In the genomic region with DNA sequence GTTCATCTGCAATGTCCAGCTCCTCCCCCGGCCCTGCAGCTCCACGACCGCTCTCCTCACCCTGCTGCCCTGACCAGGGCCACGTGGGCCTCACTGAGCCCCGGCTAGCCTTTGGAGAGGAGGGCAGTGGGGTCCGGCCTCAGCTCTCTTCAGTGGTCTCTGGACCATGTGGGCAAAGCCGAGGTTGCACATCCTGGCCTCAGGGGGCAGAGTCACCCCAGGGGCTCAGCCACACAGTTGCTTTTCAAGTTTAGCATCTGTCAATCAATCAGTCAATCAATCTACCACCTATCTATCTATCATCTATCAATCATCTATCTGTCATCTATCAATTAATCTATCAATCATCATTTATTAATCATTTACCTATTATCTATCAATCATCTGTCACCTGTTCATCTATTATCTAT, we compare ENCODE assay signal across 1 cellular context.
A peak's percentile ranks its signal among the peaks of the same experiment; 100 is the strongest.
TF ChIP-seq lines count a peak whose summit lies in the region.

No MANE protein-coding gene starts in this region.

TF ChIP-seq in K562, 482 proteins besides CTCF, POLR2A, EP300 and RAD21 (continues in another document):
- TF ChIP-seq ZEB2 (IDR thresholded peaks at IDR 0.05) (no peak; the same call in 1 of the 2 replicates), ZBTB7A (IDR thresholded peaks at IDR 0.05; ENCODE audit: borderline replicate concordance, control insufficient read depth, low read depth, low read length) (peak; percentile 42; the same call in 1 of the 2 replicates), HDAC1 (IDR thresholded peaks at IDR 0.05) (peak in 1 of 2 experiments; percentile 24; a peak in 1 of 4 replicates), EP400 (IDR thresholded peaks at IDR 0.05) (no peak), ZNF165 (CRISPR knock-in tag; IDR thresholded peaks at IDR 0.05; ENCODE audit: borderline replicate concordance) (no peak), ZNF695 (CRISPR knock-in tag; IDR thresholded peaks at IDR 0.05) (no peak), ZSCAN29 (IDR thresholded peaks at IDR 0.05) (no peak), LARP7 (IDR thresholded peaks at IDR 0.05) (no peak), RCOR1 (IDR thresholded peaks at IDR 0.05; ENCODE audit: borderline replicate concordance in 1 of 2, low read depth in 2 of 2, low read length in 2 of 2) (no peak), ZNF76 (CRISPR knock-in tag; IDR thresholded peaks at IDR 0.05; ENCODE audit: borderline replicate concordance) (no peak), EHMT2 (IDR thresholded peaks at IDR 0.05) (no peak), MCM2 (IDR thresholded peaks at IDR 0.05; ENCODE audit: low read depth) (no peak), ZNF133 (CRISPR knock-in tag; IDR thresholded peaks at IDR 0.05) (no peak), C11orf30 (IDR thresholded peaks at IDR 0.05; ENCODE audit: low read depth) (no peak), MCM7 (IDR thresholded peaks at IDR 0.05) (peak in 1 of 2 experiments; percentile 75; a peak in 1 of 4 replicates), BCOR (IDR thresholded peaks at IDR 0.05) (0 out of 2 replicates have a peak, but pooled peaks have one; percentile 21), RFX1 (IDR thresholded peaks at IDR 0.05) (no peak), MEIS2 (IDR thresholded peaks at IDR 0.05; ENCODE audit: partially characterized antibody) (peak; percentile 84), ARHGAP35 (IDR thresholded peaks at IDR 0.05; ENCODE audit: partially characterized antibody) (no peak), CBX2 (IDR thresholded peaks at IDR 0.05; ENCODE audit: insufficient read depth, low read length, poor library complexity, severe bottlenecking) (no peak), POLR3G (IDR thresholded peaks at IDR 0.05; ENCODE audit: extremely low read depth, insufficient read length, insufficient replicate concordance) (no peak), TAF7 (tag; IDR thresholded peaks at IDR 0.05) (no peak), ZNF197 (CRISPR knock-in tag; IDR thresholded peaks at IDR 0.05; ENCODE audit: low read depth) (no peak), SIN3B (IDR thresholded peaks at IDR 0.05; ENCODE audit: low read depth) (no peak), CSDE1 (IDR thresholded peaks at IDR 0.05) (no peak), GATAD2A (IDR thresholded peaks at IDR 0.05) (0 out of 2 replicates have a peak, but pooled peaks have one; percentile 23), DPF2 (IDR thresholded peaks at IDR 0.05) (no peak), DACH1 (IDR thresholded peaks at IDR 0.05; ENCODE audit: partially characterized antibody) (peak; percentile 100), FOXK2 (conservative IDR thresholded peaks at IDR 0.05 in 1 of 2, IDR thresholded peaks at IDR 0.05 in 1 of 2; ENCODE audit: low read depth in 2 of 2) (no peak), MTA1 (IDR thresholded peaks at IDR 0.05; ENCODE audit: borderline replicate concordance) (0 out of 2 replicates have a peak, but pooled peaks have one; percentile 56), MEF2D (tag; conservative IDR thresholded peaks at IDR 0.05; ENCODE audit: low read depth) (no peak), CHCHD3 (CRISPR knock-in tag; IDR thresholded peaks at IDR 0.05) (no peak), ZC3H4 (CRISPR knock-in tag; IDR thresholded peaks at IDR 0.05; ENCODE audit: borderline replicate concordance) (no peak), SMAD3 (CRISPR knock-in tag; conservative IDR thresholded peaks at IDR 0.05) (no peak), KAT2B (IDR thresholded peaks at IDR 0.05; ENCODE audit: low read depth, low read length) (no peak), YY1 (IDR thresholded peaks at IDR 0.05; ENCODE audit: borderline replicate concordance in 1 of 3, control insufficient read depth in 1 of 3, extremely low read depth in 1 of 3, insufficient read depth in 3 of 3, insufficient read length in 1 of 3, insufficient replicate concordance in 2 of 3, low read depth in 1 of 3, low read length in 2 of 3) (no peak)
- TF ChIP-seq, protein P1, sequence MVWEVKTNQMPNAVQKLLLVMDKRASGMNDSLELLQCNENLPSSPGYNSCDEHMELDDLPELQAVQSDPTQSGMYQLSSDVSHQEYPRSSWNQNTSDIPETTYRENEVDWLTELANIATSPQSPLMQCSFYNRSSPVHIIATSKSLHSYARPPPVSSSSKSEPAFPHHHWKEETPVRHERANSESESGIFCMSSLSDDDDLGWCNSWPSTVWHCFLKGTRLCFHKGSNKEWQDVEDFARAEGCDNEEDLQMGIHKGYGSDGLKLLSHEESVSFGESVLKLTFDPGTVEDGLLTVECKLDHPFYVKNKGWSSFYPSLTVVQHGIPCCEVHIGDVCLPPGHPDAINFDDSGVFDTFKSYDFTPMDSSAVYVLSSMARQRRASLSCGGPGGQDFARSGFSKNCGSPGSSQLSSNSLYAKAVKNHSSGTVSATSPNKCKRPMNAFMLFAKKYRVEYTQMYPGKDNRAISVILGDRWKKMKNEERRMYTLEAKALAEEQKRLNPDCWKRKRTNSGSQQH (CRISPR knock-in tag; IDR thresholded peaks at IDR 0.05), result no peak
- TF ChIP-seq, protein P2, sequence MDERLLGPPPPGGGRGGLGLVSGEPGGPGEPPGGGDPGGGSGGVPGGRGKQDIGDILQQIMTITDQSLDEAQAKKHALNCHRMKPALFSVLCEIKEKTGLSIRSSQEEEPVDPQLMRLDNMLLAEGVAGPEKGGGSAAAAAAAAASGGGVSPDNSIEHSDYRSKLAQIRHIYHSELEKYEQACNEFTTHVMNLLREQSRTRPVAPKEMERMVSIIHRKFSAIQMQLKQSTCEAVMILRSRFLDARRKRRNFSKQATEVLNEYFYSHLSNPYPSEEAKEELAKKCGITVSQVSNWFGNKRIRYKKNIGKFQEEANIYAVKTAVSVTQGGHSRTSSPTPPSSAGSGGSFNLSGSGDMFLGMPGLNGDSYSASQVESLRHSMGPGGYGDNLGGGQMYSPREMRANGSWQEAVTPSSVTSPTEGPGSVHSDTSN (CRISPR knock-in tag; IDR thresholded peaks at IDR 0.05; ENCODE audit: low read depth), result no peak
- TF ChIP-seq, protein P2 (tag; conservative IDR thresholded peaks at IDR 0.05; ENCODE audit: low read depth), result peak; percentile 89
- TF ChIP-seq, protein P3, sequence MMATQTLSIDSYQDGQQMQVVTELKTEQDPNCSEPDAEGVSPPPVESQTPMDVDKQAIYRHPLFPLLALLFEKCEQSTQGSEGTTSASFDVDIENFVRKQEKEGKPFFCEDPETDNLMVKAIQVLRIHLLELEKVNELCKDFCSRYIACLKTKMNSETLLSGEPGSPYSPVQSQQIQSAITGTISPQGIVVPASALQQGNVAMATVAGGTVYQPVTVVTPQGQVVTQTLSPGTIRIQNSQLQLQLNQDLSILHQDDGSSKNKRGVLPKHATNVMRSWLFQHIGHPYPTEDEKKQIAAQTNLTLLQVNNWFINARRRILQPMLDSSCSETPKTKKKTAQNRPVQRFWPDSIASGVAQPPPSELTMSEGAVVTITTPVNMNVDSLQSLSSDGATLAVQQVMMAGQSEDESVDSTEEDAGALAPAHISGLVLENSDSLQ (IDR thresholded peaks at IDR 0.05), result peak; percentile 87
- TF ChIP-seq, protein P4, sequence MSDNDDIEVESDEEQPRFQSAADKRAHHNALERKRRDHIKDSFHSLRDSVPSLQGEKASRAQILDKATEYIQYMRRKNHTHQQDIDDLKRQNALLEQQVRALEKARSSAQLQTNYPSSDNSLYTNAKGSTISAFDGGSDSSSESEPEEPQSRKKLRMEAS (CRISPR knock-in tag; IDR thresholded peaks at IDR 0.05), result peak; percentile 75
- TF ChIP-seq, protein P5, sequence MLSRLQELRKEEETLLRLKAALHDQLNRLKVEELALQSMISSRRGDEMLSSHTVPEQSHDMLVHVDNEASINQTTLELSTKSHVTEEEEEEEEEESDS (CRISPR knock-in tag; IDR thresholded peaks at IDR 0.05), result no peak
- TF ChIP-seq, protein P6, sequence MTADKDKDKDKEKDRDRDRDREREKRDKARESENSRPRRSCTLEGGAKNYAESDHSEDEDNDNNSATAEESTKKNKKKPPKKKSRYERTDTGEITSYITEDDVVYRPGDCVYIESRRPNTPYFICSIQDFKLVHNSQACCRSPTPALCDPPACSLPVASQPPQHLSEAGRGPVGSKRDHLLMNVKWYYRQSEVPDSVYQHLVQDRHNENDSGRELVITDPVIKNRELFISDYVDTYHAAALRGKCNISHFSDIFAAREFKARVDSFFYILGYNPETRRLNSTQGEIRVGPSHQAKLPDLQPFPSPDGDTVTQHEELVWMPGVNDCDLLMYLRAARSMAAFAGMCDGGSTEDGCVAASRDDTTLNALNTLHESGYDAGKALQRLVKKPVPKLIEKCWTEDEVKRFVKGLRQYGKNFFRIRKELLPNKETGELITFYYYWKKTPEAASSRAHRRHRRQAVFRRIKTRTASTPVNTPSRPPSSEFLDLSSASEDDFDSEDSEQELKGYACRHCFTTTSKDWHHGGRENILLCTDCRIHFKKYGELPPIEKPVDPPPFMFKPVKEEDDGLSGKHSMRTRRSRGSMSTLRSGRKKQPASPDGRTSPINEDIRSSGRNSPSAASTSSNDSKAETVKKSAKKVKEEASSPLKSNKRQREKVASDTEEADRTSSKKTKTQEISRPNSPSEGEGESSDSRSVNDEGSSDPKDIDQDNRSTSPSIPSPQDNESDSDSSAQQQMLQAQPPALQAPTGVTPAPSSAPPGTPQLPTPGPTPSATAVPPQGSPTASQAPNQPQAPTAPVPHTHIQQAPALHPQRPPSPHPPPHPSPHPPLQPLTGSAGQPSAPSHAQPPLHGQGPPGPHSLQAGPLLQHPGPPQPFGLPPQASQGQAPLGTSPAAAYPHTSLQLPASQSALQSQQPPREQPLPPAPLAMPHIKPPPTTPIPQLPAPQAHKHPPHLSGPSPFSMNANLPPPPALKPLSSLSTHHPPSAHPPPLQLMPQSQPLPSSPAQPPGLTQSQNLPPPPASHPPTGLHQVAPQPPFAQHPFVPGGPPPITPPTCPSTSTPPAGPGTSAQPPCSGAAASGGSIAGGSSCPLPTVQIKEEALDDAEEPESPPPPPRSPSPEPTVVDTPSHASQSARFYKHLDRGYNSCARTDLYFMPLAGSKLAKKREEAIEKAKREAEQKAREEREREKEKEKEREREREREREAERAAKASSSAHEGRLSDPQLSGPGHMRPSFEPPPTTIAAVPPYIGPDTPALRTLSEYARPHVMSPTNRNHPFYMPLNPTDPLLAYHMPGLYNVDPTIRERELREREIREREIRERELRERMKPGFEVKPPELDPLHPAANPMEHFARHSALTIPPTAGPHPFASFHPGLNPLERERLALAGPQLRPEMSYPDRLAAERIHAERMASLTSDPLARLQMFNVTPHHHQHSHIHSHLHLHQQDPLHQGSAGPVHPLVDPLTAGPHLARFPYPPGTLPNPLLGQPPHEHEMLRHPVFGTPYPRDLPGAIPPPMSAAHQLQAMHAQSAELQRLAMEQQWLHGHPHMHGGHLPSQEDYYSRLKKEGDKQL (CRISPR knock-in tag; IDR thresholded peaks at IDR 0.05; ENCODE audit: borderline replicate concordance), result no peak
- TF ChIP-seq, protein P7, sequence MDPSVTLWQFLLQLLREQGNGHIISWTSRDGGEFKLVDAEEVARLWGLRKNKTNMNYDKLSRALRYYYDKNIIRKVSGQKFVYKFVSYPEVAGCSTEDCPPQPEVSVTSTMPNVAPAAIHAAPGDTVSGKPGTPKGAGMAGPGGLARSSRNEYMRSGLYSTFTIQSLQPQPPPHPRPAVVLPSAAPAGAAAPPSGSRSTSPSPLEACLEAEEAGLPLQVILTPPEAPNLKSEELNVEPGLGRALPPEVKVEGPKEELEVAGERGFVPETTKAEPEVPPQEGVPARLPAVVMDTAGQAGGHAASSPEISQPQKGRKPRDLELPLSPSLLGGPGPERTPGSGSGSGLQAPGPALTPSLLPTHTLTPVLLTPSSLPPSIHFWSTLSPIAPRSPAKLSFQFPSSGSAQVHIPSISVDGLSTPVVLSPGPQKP (CRISPR knock-in tag; IDR thresholded peaks at IDR 0.05), result no peak
- TF ChIP-seq, protein P8, sequence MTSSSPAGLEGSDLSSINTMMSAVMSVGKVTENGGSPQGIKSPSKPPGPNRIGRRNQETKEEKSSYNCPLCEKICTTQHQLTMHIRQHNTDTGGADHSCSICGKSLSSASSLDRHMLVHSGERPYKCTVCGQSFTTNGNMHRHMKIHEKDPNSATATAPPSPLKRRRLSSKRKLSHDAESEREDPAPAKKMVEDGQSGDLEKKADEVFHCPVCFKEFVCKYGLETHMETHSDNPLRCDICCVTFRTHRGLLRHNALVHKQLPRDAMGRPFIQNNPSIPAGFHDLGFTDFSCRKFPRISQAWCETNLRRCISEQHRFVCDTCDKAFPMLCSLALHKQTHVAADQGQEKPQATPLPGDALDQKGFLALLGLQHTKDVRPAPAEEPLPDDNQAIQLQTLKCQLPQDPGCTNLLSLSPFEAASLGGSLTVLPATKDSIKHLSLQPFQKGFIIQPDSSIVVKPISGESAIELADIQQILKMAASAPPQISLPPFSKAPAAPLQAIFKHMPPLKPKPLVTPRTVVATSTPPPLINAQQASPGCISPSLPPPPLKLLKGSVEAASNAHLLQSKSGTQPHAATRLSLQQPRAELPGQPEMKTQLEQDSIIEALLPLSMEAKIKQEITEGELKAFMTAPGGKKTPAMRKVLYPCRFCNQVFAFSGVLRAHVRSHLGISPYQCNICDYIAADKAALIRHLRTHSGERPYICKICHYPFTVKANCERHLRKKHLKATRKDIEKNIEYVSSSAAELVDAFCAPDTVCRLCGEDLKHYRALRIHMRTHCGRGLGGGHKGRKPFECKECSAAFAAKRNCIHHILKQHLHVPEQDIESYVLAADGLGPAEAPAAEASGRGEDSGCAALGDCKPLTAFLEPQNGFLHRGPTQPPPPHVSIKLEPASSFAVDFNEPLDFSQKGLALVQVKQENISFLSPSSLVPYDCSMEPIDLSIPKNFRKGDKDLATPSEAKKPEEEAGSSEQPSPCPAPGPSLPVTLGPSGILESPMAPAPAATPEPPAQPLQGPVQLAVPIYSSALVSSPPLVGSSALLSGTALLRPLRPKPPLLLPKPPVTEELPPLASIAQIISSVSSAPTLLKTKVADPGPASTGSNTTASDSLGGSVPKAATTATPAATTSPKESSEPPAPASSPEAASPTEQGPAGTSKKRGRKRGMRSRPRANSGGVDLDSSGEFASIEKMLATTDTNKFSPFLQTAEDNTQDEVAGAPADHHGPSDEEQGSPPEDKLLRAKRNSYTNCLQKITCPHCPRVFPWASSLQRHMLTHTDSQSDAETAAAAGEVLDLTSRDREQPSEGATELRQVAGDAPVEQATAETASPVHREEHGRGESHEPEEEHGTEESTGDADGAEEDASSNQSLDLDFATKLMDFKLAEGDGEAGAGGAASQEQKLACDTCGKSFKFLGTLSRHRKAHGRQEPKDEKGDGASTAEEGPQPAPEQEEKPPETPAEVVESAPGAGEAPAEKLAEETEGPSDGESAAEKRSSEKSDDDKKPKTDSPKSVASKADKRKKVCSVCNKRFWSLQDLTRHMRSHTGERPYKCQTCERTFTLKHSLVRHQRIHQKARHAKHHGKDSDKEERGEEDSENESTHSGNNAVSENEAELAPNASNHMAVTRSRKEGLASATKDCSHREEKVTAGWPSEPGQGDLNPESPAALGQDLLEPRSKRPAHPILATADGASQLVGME (CRISPR knock-in tag; IDR thresholded peaks at IDR 0.05), result no peak
